Comparison of ENCODE assay signal across 22 cellular contexts in the genomic region with DNA sequence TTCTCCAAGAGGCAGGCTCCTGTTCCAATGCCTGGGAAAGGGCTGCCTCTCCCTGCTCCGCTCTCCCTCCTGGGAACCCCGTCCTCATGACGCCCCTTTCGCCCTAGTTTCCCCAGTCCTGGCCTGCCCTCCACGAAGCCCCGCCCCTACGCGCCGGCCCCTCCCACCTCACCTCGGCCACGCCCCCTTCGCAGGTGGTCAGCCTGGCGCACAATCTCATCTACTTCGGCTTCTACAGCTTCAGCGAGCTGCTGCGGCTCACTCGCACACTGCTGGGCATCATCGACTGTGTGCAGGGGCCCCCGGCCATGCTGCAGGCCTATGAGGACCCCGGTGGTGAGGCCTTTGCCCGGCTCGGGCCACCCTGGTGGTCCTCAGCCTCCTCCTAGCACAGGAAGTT.
"Had no signal": no experiment of that assay in that cellular context is flagged by ENCODE, and none has a peak within 500 bp of the region (broad histone marks: within the 10 kb centered on the region; RNA-seq: fewer than 3 reads in every experiment).

No MANE protein-coding gene starts in this region.

- H3K36me3 ChIP-seq: neutrophil, ovary had no signal

- FAIRE-seq: colon, kidney had no signal

- H3K27me3 ChIP-seq: breast epithelium, left lung, neutrophil, ovary, spleen, thyroid gland had no signal

- H3K27ac ChIP-seq: breast epithelium, gastroesophageal sphincter, left lung, neutrophil, ovary, prostate gland, spleen, thyroid gland, VCaP had no signal

- H3K4me1 ChIP-seq: breast epithelium, prostate gland, thyroid gland had no signal

- ATAC-seq: activated naive CD4-positive, alpha-beta T cell treated with anti-CD3 and anti-CD28 coated beads, Interleukin-2, amount 50 U/mL, for 72 hours; activated T-helper 17 cell treated with anti-CD3 and anti-CD28 coated beads, Interleukin-2, amount 50 U/mL, for 72 hours; gastroesophageal sphincter; left lung; naive thymus-derived CD8-positive, alpha-beta T cell; T-cell had no signal

- H3K4me3 ChIP-seq: breast epithelium, gastroesophageal sphincter, left lung, ovary, prostate gland, spleen, thyroid gland had no signal

- H3K9me3 ChIP-seq: breast epithelium, gastroesophageal sphincter, left lung, neutrophil, ovary, prostate gland, spleen, thyroid gland had no signal

- DNase-seq: activated CD4-positive, CD25-positive, alpha-beta regulatory T cell treated with anti-CD3 and anti-CD28 coated beads, Interleukin-2, amount 50 U/mL, for 72 hours; activated CD8-positive, alpha-beta memory T cell treated with anti-CD3 and anti-CD28 coated beads, Interleukin-2, amount 50 U/mL, for 4 hours; activated T-cell treated with anti-CD3 and anti-CD28 coated beads, Interleukin-2, amount 50 U/mL, for 24 hours; effector memory CD4-positive, alpha-beta T cell; hypothalamus; kidney; naive thymus-derived CD8-positive, alpha-beta T cell; ovary; spleen; stimulated activated CD4-positive, alpha-beta T cell treated with anti-CD3 and anti-CD28 coated beads, Interleukin-4, amount 100 ng/mL, for 1 hour; stimulated activated naive CD4-positive, alpha-beta T cell; T-cell; thyroid gland had no signal
